8 cellular contexts compared by ENCODE assay signal in genomic region chrX:11976663-11977062, GRCh38.
"Had no signal": no experiment of that assay in that cellular context is flagged by ENCODE, and none has a peak within 500 bp of the region (broad histone marks: within the 10 kb centered on the region; RNA-seq: fewer than 3 reads in every experiment).

No MANE protein-coding gene starts in this region.

- FAIRE-seq: H54, HTR-8/SVneo had no signal

- H3K9ac ChIP-seq: GM23248, KMS-11 had no signal

- H3K4me3 Mint-ChIP-seq: H9 had no signal

- H3K4me3 ChIP-seq: GM23248 had no signal

- H3K4me2 ChIP-seq: KMS-11 had no signal

- H3K27ac Mint-ChIP-seq: H9 had no signal

- H3K27ac ChIP-seq: GM23248, KMS-11 had no signal

- DNase-seq: GM23248, GOT3, H9, HCEC 1CT, KBM-7 had no signal

- H2AFZ ChIP-seq: GM23248 had no signal
